In genomic region chr3:78690806-78691205, GRCh38 we compare ENCODE assay signal across 30 cellular contexts.
DNase-seq lines count a peak whose midpoint lies in the region; FAIRE-seq and TF ChIP-seq lines count a peak whose summit lies in the region.
"Had no signal": no experiment of that assay in that cellular context is flagged by ENCODE, and none has a peak within 500 bp of the region (broad histone marks: within the 10 kb centered on the region; RNA-seq: fewer than 3 reads in every experiment).

No MANE protein-coding gene starts in this region.

- POLR2A ChIA-PET in SK-N-SH (lab: Yijun Ruan, JAX) (no interaction called here), endothelial cell of umbilical vein (lab: Charles Lee) (no interaction called here)
- POLR2A ChIA-PET in CD8-positive, alpha-beta memory T cell (lab: Charles Lee), result no interaction called here

- H3K9me3 Mint-ChIP-seq in nephron, result no peaks in the 10 kb centered on the region
- peaks cover 0 to 21% (median 2%) of the 10 kb centered on the region in 5 donors for H3K9me3 Mint-ChIP-seq in CD8-positive, alpha-beta memory T cell
- H3K9me3 Mint-ChIP-seq: CD4-positive, alpha-beta T cell; stimulated activated naive CD8-positive, alpha-beta T cell treated with anti-CD3 and anti-CD28 coated beads, Interleukin-15, Interleukin-2, amounts not matched to agents 100 ng/mL and 50 ng/mL, for 24 hours had no signal

- DNase-seq in AG10803 (ENCODE audit: low read depth) (peak; percentile 11), SK-N-SH (no peak), endothelial cell of umbilical vein (ENCODE audit: low read depth, low spot score) (peak; percentile 12), NCI-H526 (lab: John Stamatoyannopoulos, UW) (no peak), NCI-H526 treated with DMSO at 0.1 percent for 48 hours (lab: John Stamatoyannopoulos, UW) (no peak), amniotic stem cell (lab: John Stamatoyannopoulos, UW) (no peak)
- no peak for DNase-seq in CD8-positive, alpha-beta memory T cell
- DNase-seq: activated CD4-positive, alpha-beta T cell treated with anti-CD3 and anti-CD28 coated beads for 1 hour; activated CD8-positive, alpha-beta T cell treated with anti-CD3 and anti-CD28 coated beads, Interleukin-2, amount 10 ng/mL, durations not matched to agents 7 days and 5 days; activated gamma-delta T cell treated with Interleukin-2 at 50 U/mL for 16 hours; adrenal gland; CD4-positive, alpha-beta T cell; dermis blood vessel endothelial cell; DMS 273 treated with DMSO at 0.1 percent for 48 hours; immature natural killer cell; KG1; left ventricle myocardium inferior; midbrain; natural killer cell; NCI-H1436 treated with DMSO at 0.1 percent for 48 hours; pancreas; SJCRH30; T-helper 1 cell had no signal

- H3K4me2 ChIP-seq in SK-N-SH (peak overlapping the region; percentile 9; the same call in 1 of the 2 replicates), endothelial cell of umbilical vein (ENCODE audit: insufficient read depth, low read length) (no peak overlapping the region)
- H3K4me2 ChIP-seq: hepatocyte had no signal

- no TSS peak for BruUV-seq in endothelial cell of umbilical vein (replicated peaks; lab: Mats Ljungman, UMichigan)

- no peak for TF ChIP-seq EP300 in SK-N-SH (IDR thresholded peaks at IDR 0.05; ENCODE audit: borderline replicate concordance in 1 of 2, low read depth in 1 of 2, low read length in 1 of 2)

- H4K20me1 ChIP-seq in SK-N-SH (ENCODE audit: insufficient read depth) (no peaks in the 10 kb centered on the region), endothelial cell of umbilical vein (replicated peaks; ENCODE audit: control insufficient read depth, extremely low read depth, insufficient read depth, low read length) (no peaks in the 10 kb centered on the region)

- no peaks in the 10 kb centered on the region; the same call in 1 of the 2 replicates for H3K79me2 ChIP-seq in SK-N-SH (ENCODE audit: insufficient read depth)
- no peaks in the 10 kb centered on the region for H3K79me2 ChIP-seq in endothelial cell of umbilical vein (ENCODE audit: control insufficient read depth, insufficient read depth, low read length)
- H3K79me2 ChIP-seq: hepatocyte had no signal

- no peaks in the 10 kb centered on the region for H3K27me3 ChIP-seq in SK-N-SH (ENCODE audit: insufficient read depth)
- no peaks in the 10 kb centered on the region for H3K27me3 ChIP-seq in endothelial cell of umbilical vein (ENCODE audit: control insufficient read depth in 2 of 2, insufficient read depth in 2 of 2, low read length in 2 of 2)
- H3K27me3 ChIP-seq in CD8-positive, alpha-beta memory T cell (ENCODE audit: insufficient read depth, low read length, poor library complexity, severe bottlenecking), result no peaks in the 10 kb centered on the region
- H3K27me3 ChIP-seq: adrenal gland, hepatocyte, pancreas, SJCRH30, tibial nerve had no signal

- TF ChIP-seq CTCF in AG10803 (conservative IDR thresholded peaks at IDR 0.05; ENCODE audit: low read length) (no peak), SK-N-SH (IDR thresholded peaks at IDR 0.05) (no peak), endothelial cell of umbilical vein (IDR thresholded peaks at IDR 0.05; ENCODE audit: extremely low read depth in 1 of 2, insufficient read depth in 1 of 2, low read depth in 1 of 2, low read length in 2 of 2) (no peak), nephron (IDR thresholded peaks at IDR 0.05; ENCODE audit: unreplicated experiment in 3 of 3) (no peak)

- H3K4me1 ChIP-seq in SK-N-SH (ENCODE audit: control insufficient read depth in 1 of 2, insufficient read depth in 2 of 2, low read depth in 1 of 2, low read length in 1 of 2) (peaks cover 0 to 16% of the 10 kb centered on the region in 2 experiments; a peak in 1 of 4 replicates), endothelial cell of umbilical vein (ENCODE audit: control insufficient read depth, extremely low read depth, insufficient read depth, low read length) (no peaks in the 10 kb centered on the region)
- no peaks in the 10 kb centered on the region for H3K4me1 ChIP-seq in CD8-positive, alpha-beta memory T cell (ENCODE audit: insufficient read depth, low read length)
- H3K4me1 ChIP-seq: adrenal gland, left ventricle myocardium inferior, pancreas, SJCRH30, tibial nerve had no signal

- H3F3A ChIP-seq in SK-N-SH (replicated peaks; ENCODE audit: insufficient read depth), result peaks cover 15% of the 10 kb centered on the region

- dilution Hi-C loops in endothelial cell of umbilical vein (cut with MboI; ENCODE audit: extremely low pct_ligation_motif_present, low sequenced_read_pairs), result no loop called here

- no peak for TF ChIP-seq POLR2A in endothelial cell of umbilical vein (IDR thresholded peaks at IDR 0.05; ENCODE audit: low read depth, low read length)

- no peak for TF ChIP-seq RAD21 in SK-N-SH (IDR thresholded peaks at IDR 0.05; ENCODE audit: low read length)

- 43% methylated on average over 3 of the region's 3 CpGs for WGBS in SK-N-SH (ENCODE audit: low lambda C conversion rate)

- no peak for FAIRE-seq in endothelial cell of umbilical vein (lab: Jason Lieb, UNC)
- FAIRE-seq: endometrium, frontal cortex, GM18507, pancreas had no signal

- H3K4me1 Mint-ChIP-seq in nephron, result peaks cover 9% of the 10 kb centered on the region
- H3K4me1 Mint-ChIP-seq in CD8-positive, alpha-beta memory T cell, result no peaks in the 10 kb centered on the region
- H3K4me1 Mint-ChIP-seq: immature natural killer cell, natural killer cell had no signal

- H3K27me3 Mint-ChIP-seq in nephron (ENCODE audit: low read depth), result no peaks in the 10 kb centered on the region
- no peaks in the 10 kb centered on the region for H3K27me3 Mint-ChIP-seq in CD8-positive, alpha-beta memory T cell
- H3K27me3 Mint-ChIP-seq: CD4-positive, alpha-beta T cell; stimulated activated naive CD8-positive, alpha-beta T cell treated with anti-CD3 and anti-CD28 coated beads, Interleukin-15, Interleukin-2, amounts not matched to agents 100 ng/mL and 50 ng/mL, for 24 hours had no signal

- H3K27ac ChIP-seq in SK-N-SH (ENCODE audit: low read depth in 2 of 2, low read length in 1 of 2), result peak overlapping the region in 1 of 2 experiments; percentile 76; a peak in 2 of 4 replicates
- no peak overlapping the region for H3K27ac ChIP-seq in endothelial cell of umbilical vein (ENCODE audit: insufficient read depth, low read depth, low read length)
- no peak overlapping the region for H3K27ac ChIP-seq in CD8-positive, alpha-beta memory T cell (ENCODE audit: low read depth, low read length)
- H3K27ac ChIP-seq: adrenal gland, hepatocyte, left ventricle myocardium inferior, pancreas, SJCRH30, tibial nerve had no signal

- H3K9me2 ChIP-seq in SK-N-SH, result no peaks in the 10 kb centered on the region

- no peaks in the 10 kb centered on the region for H3K9me3 ChIP-seq in SK-N-SH
- H3K9me3 ChIP-seq in endothelial cell of umbilical vein (replicated peaks; ENCODE audit: control insufficient read depth, insufficient read depth, low read length), result no peaks in the 10 kb centered on the region
- no peaks in the 10 kb centered on the region for H3K9me3 ChIP-seq in CD8-positive, alpha-beta memory T cell (ENCODE audit: low read length)
- H3K9me3 ChIP-seq: adrenal gland, left ventricle myocardium inferior, pancreas, SJCRH30, tibial nerve had no signal

- H3K36me3 Mint-ChIP-seq in nephron (ENCODE audit: low read depth), result peaks cover 33% of the 10 kb centered on the region
- H3K36me3 Mint-ChIP-seq in CD8-positive, alpha-beta memory T cell, result no peaks in the 10 kb centered on the region
- H3K36me3 Mint-ChIP-seq: immature natural killer cell, natural killer cell had no signal

- intact Hi-C loops in endothelial cell of umbilical vein (cut with micrococcal nuclease), result no loop called here

- H3K27ac Mint-ChIP-seq in nephron, result peak overlapping the region; percentile 50 to 67 (median 58)
- no peak overlapping the region for H3K27ac Mint-ChIP-seq in CD8-positive, alpha-beta memory T cell
- H3K27ac Mint-ChIP-seq: activated CD8-positive, alpha-beta T cell treated with anti-CD3 and anti-CD28 coated beads, Interleukin-2, amount 10 ng/mL, durations not matched to agents 7 days and 5 days; CD4-positive, alpha-beta T cell; immature natural killer cell; natural killer cell; stimulated activated naive CD8-positive, alpha-beta T cell treated with anti-CD3 and anti-CD28 coated beads, Interleukin-15, Interleukin-2, amounts not matched to agents 100 ng/mL and 50 ng/mL, for 24 hours had no signal

- H3K4me3 ChIP-seq in AG10803 (ENCODE audit: low read length) (no peak overlapping the region), SK-N-SH (ENCODE audit: low read depth in 2 of 2, low read length in 1 of 2) (no peak overlapping the region), endothelial cell of umbilical vein (replicated peaks in 1 of 3; ENCODE audit: insufficient read depth in 1 of 3, low read depth in 1 of 3, low read length in 3 of 3) (no peak overlapping the region)
- no peak overlapping the region for H3K4me3 ChIP-seq in CD8-positive, alpha-beta memory T cell (ENCODE audit: low read length)
- H3K4me3 ChIP-seq: adrenal gland, hepatocyte, left ventricle myocardium inferior, pancreas, SJCRH30, tibial nerve had no signal

- no peaks in the 10 kb centered on the region for H3K9me1 ChIP-seq in endothelial cell of umbilical vein (replicated peaks; ENCODE audit: control insufficient read depth, extremely low read depth, insufficient read depth, low read length)

- peaks cover 1 to 18% of the 10 kb centered on the region in 2 experiments for H3K36me3 ChIP-seq in SK-N-SH (replicated peaks in 1 of 2; ENCODE audit: control insufficient read depth in 1 of 2, insufficient read depth in 2 of 2, low read length in 1 of 2)
- no peaks in the 10 kb centered on the region for H3K36me3 ChIP-seq in endothelial cell of umbilical vein (ENCODE audit: control insufficient read depth in 2 of 2, extremely low read depth in 1 of 2, insufficient read depth in 2 of 2, low read length in 2 of 2)
- H3K36me3 ChIP-seq in CD8-positive, alpha-beta memory T cell (ENCODE audit: insufficient read depth, low read length), result no peaks in the 10 kb centered on the region
- H3K36me3 ChIP-seq: adrenal gland, left ventricle myocardium inferior, pancreas, SJCRH30, tibial nerve had no signal

- H2AFZ ChIP-seq in SK-N-SH (ENCODE audit: low read depth) (0 out of 2 replicates have a peak overlapping the region, but pooled peaks have one; percentile 43), endothelial cell of umbilical vein (ENCODE audit: low read depth, low read length) (no peak overlapping the region)
- H2AFZ ChIP-seq: hepatocyte had no signal

- H3K9ac ChIP-seq in SK-N-SH (no peak overlapping the region), endothelial cell of umbilical vein (replicated peaks; ENCODE audit: extremely low read depth, insufficient read depth, low read length) (no peak overlapping the region)

- H3K4me3 Mint-ChIP-seq in nephron, result no peak overlapping the region
- H3K4me3 Mint-ChIP-seq in CD8-positive, alpha-beta memory T cell, result no peak overlapping the region
- H3K4me3 Mint-ChIP-seq: activated CD8-positive, alpha-beta T cell treated with anti-CD3 and anti-CD28 coated beads, Interleukin-2, amount 10 ng/mL, durations not matched to agents 7 days and 5 days; CD4-positive, alpha-beta T cell; immature natural killer cell; natural killer cell; stimulated activated naive CD8-positive, alpha-beta T cell treated with anti-CD3 and anti-CD28 coated beads, Interleukin-15, Interleukin-2, amounts not matched to agents 100 ng/mL and 50 ng/mL, for 24 hours had no signal

- CTCF ChIA-PET in SK-N-SH (lab: Yijun Ruan, JAX) (no interaction called here), endothelial cell of umbilical vein (lab: Charles Lee) (interaction anchor here (1.2 kb wide), 1 partner anchor 17 kb away, joined by 3 read pairs; no protein-coding TSS in a partner anchor)
- CTCF ChIA-PET in CD8-positive, alpha-beta memory T cell (lab: Charles Lee), result no interaction called here

Comparison
In these comparisons a context has a peak if more than half of its experiments do, and no peak if none do; other contexts are left out.
1. DNase-seq: peak in AG10803 (single experiment) and endothelial cell of umbilical vein (single experiment); none in SK-N-SH (single experiment), CD8-positive, alpha-beta memory T cell (0 of 5), NCI-H526 (0 of 2), NCI-H526 treated with DMSO at 0.1 percent for 48 hours (single experiment) and amniotic stem cell (single experiment).
2. H3K27ac Mint-ChIP-seq: peak in nephron (3 of 3); none in CD8-positive, alpha-beta memory T cell (0 of 8).